Comparison of ENCODE assay signal across 9 cellular contexts in genomic region chrX:387729-388128, GRCh38. TPM values are rescaled to one million over a fixed set of nuclear protein-coding genes. Genes with fewer than 3 reads are reported as not detected.
DNase-seq lines count a peak whose midpoint lies in the region; ATAC-seq and TF ChIP-seq lines count a peak whose summit lies in the region.
"Had no signal": no experiment of that assay in that cellular context is flagged by ENCODE, and none has a peak within 500 bp of the region (broad histone marks: within the 10 kb centered on the region; RNA-seq: fewer than 3 reads in every experiment).

No MANE protein-coding gene starts in this region.

- TF ChIP-seq CTCF in CD14-positive monocyte (IDR thresholded peaks at IDR 0.05): no peak
- TF ChIP-seq CTCF in OCI-LY1 (IDR thresholded peaks at IDR 0.05; ENCODE audit: low read length): no peak
- no peak for TF ChIP-seq CTCF in neural crest cell (conservative IDR thresholded peaks at IDR 0.05)

- peak overlapping the region; percentile 95 for H2AFZ ChIP-seq in OCI-LY1 (ENCODE audit: low read length)

- no peaks in the 10 kb centered on the region for H3K9me2 ChIP-seq in OCI-LY1 (ENCODE audit: low read depth, low read length)

- no peaks in the 10 kb centered on the region for H3F3A ChIP-seq in OCI-LY1 (ENCODE audit: insufficient read depth, low read length)

- H3K4me1 ChIP-seq in OCI-LY1 (ENCODE audit: insufficient read depth, low read length, severe bottlenecking): peaks cover 16% of the 10 kb centered on the region
- H3K4me1 ChIP-seq in endocrine pancreas (ENCODE audit: control insufficient read depth, insufficient read depth, low read length): no peaks in the 10 kb centered on the region

- intact Hi-C loops in CD14-positive monocyte (cut with micrococcal nuclease): loop anchor here in 1 of 2 donors (5.0 kb wide), 1 partner anchor 65 kb away; no protein-coding TSS in a partner anchor

- H3K36me3 ChIP-seq in OCI-LY1 (ENCODE audit: insufficient read depth, low read length): 0 out of 2 replicates have a peak, but pooled peaks cover 3% of the 10 kb centered on the region
- H3K36me3 ChIP-seq in endocrine pancreas (ENCODE audit: control insufficient read depth, insufficient read depth, low read length): no peaks in the 10 kb centered on the region

- H3K27ac Mint-ChIP-seq in CD14-positive monocyte: peak overlapping the region in 4 of 7 donors; percentile 18 to 95 (median 94)
- H3K27ac Mint-ChIP-seq in neural crest cell (ENCODE audit: unreplicated experiment): no peak overlapping the region

- no peaks in the 10 kb centered on the region for H3K36me3 Mint-ChIP-seq in CD14-positive monocyte
- H3K36me3 Mint-ChIP-seq in neural crest cell (ENCODE audit: low read depth): no peaks in the 10 kb centered on the region

- peaks cover 3% of the 10 kb centered on the region; the same call in 1 of the 2 replicates for H3K79me2 ChIP-seq in OCI-LY1 (ENCODE audit: insufficient read depth, low read length)

- H3K4me2 ChIP-seq in OCI-LY1 (ENCODE audit: low read length): peak overlapping the region; percentile 86

- H3K9ac ChIP-seq in OCI-LY1 (ENCODE audit: low read length) (peak overlapping the region; percentile 73), endocrine pancreas (ENCODE audit: control insufficient read depth, insufficient read depth, low read length) (peak overlapping the region; percentile 54)

- H3K27ac ChIP-seq in OCI-LY1 (ENCODE audit: low read depth, low read length, poor library complexity, severe bottlenecking): peak overlapping the region; percentile 46

- no peaks in the 10 kb centered on the region for H3K27me3 ChIP-seq in OCI-LY1 (ENCODE audit: insufficient read depth, low read length)
- H3K27me3 ChIP-seq in endocrine pancreas (ENCODE audit: control insufficient read depth, insufficient read depth, low read length): no peaks in the 10 kb centered on the region

- peaks cover 4% of the 10 kb centered on the region for H3K4me1 Mint-ChIP-seq in CD14-positive monocyte
- peaks cover 35% of the 10 kb centered on the region for H3K4me1 Mint-ChIP-seq in neural crest cell

- H3K4me3 Mint-ChIP-seq in CD14-positive monocyte (peak overlapping the region; percentile 82 to 94), neural crest cell (peak overlapping the region; percentile 90)

- no peaks in the 10 kb centered on the region for H3K9me3 ChIP-seq in OCI-LY1 (ENCODE audit: low read length)
- H3K9me3 ChIP-seq in endocrine pancreas (ENCODE audit: control insufficient read depth, low read length): no peaks in the 10 kb centered on the region

- H3K27me3 Mint-ChIP-seq in CD14-positive monocyte (ENCODE audit: low read depth in 3 of 3) (peaks cover 0 to 2% (median 0%) of the 10 kb centered on the region in 3 donors), neural crest cell (ENCODE audit: low read depth) (peaks cover 2% of the 10 kb centered on the region)

- no peaks in the 10 kb centered on the region for H4K20me1 ChIP-seq in OCI-LY1 (ENCODE audit: insufficient read depth, low read length)

- peak overlapping the region; percentile 83 for H3K4me3 ChIP-seq in OCI-LY1 (ENCODE audit: low read depth, low read length, poor library complexity, severe bottlenecking)
- H3K4me3 ChIP-seq in endocrine pancreas (ENCODE audit: control insufficient read depth, insufficient read depth, low read length): peak overlapping the region; percentile 69

- H3K9me3 Mint-ChIP-seq in CD14-positive monocyte (no peaks in the 10 kb centered on the region), neural crest cell (no peaks in the 10 kb centered on the region)

- DNase-seq in CD14-positive monocyte (ENCODE audit: low spot score): no peak
- DNase-seq in neural crest cell (ENCODE audit: low read depth, low spot score): no peak
- DNase-seq in KG1 (lab: John Stamatoyannopoulos, UW): no peak
- DNase-seq in medulla oblongata (ENCODE audit: extremely low spot score): no peak
- DNase-seq: NCI-H1694 treated with DMSO at 0.1 percent for 48 hours had no signal

- ATAC-seq in HG03442 (IDR thresholded peaks at IDR 0.05; ENCODE audit: unreplicated experiment) (no peak), GM18870 (IDR thresholded peaks at IDR 0.05; ENCODE audit: unreplicated experiment) (no peak)

RNA-seq across cellular contexts. Expression of gene PPP2R3B, which starts 1.0 kb away (rescaled TPM):
- polyA plus RNA-seq in CD14-positive monocyte: 1 to 10 TPM; 2.1 to 2.3 TPM
- 88.4 and 96.5 TPM in 2 replicates for total RNA-seq in neural crest cell
